In the genomic region with DNA sequence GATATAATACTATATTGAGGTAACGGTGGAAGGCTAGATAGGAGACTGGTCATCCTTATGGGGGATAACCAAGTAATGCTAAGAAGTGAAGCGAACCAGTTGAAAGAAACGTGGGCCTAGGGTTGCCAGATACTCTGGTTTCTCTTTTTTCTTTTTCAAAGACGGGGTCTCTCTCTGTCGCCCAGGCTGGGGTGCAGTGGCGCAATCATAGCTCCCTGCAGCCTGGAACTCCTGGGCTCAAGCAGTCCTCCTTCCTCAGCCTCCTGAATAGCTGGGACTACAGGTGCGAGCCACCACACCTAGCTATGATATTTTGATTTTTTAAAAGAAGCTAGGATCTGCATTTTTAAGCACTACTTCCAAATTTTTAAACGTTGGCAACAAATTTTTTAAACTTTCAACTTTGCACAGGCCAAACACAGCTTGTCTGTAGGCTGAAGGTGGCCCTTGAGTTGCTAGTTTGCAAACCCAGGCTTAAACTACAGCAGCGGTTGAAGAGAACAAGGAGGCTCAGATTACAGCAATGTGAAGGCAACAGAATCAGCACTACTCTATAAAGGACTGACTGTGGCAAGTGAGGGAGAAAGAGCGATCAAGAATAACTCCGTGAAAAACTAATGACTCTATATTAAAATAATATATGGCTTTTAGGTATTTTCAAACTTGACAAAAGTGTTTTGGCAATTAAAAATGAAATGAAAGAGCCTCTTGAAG, we compare ENCODE assay signal across 9 cellular contexts. TPM values are rescaled to one million over a fixed set of nuclear protein-coding genes. Genes with fewer than 3 reads are reported as not detected.
DNase-seq lines count a peak whose midpoint lies in the region; ATAC-seq and TF ChIP-seq lines count a peak whose summit lies in the region.
"Had no signal": no experiment of that assay in that cellular context is flagged by ENCODE, and none has a peak within 500 bp of the region (broad histone marks: within the 10 kb centered on the region; RNA-seq: fewer than 3 reads in every experiment).

No MANE protein-coding gene starts in this region.

- H3K4me3 ChIP-seq in WERI-Rb-1 (ENCODE audit: low read depth, low read length) (peak overlapping the region; percentile 71), iPS DF 6.9 (ENCODE audit: low read length) (peak overlapping the region; percentile 85; the same call in 1 of the 2 replicates)

- H3K4me3 Mint-ChIP-seq in stimulated activated naive B cell treated with anti-CD40 and anti-IgM and Interleukin-4, amounts not matched to agents 10 μg/mL and 1 μg/mL and 100 μg/mL, for 72 hours, result peak overlapping the region; percentile 88 to 98

- H3K4me1 ChIP-seq in iPS DF 6.9 (ENCODE audit: control insufficient read depth, insufficient read depth, low read length), result 0 out of 2 replicates have a peak, but pooled peaks cover 2% of the 10 kb centered on the region

- H3K27me3 ChIP-seq in WERI-Rb-1 (ENCODE audit: insufficient read depth, low read depth, severe bottlenecking) (no peaks in the 10 kb centered on the region), iPS DF 6.9 (ENCODE audit: control insufficient read depth, insufficient read depth, low read length) (no peaks in the 10 kb centered on the region)

- no peak overlapping the region for H3K27ac Mint-ChIP-seq in stimulated activated naive B cell treated with anti-CD40 and anti-IgM and Interleukin-4, amounts not matched to agents 10 μg/mL and 1 μg/mL and 100 μg/mL, for 72 hours

- peaks cover 20 to 45% of the 10 kb centered on the region in 2 donors for H3K4me1 Mint-ChIP-seq in stimulated activated naive B cell treated with anti-CD40 and anti-IgM and Interleukin-4, amounts not matched to agents 10 μg/mL and 1 μg/mL and 100 μg/mL, for 72 hours

- H3K9me3 Mint-ChIP-seq in stimulated activated naive B cell treated with anti-CD40 and anti-IgM and Interleukin-4, amounts not matched to agents 10 μg/mL and 1 μg/mL and 100 μg/mL, for 72 hours, result no peaks in the 10 kb centered on the region

- H3K36me3 ChIP-seq in WERI-Rb-1 (no peaks in the 10 kb centered on the region), iPS DF 6.9 (ENCODE audit: control insufficient read depth, insufficient read depth, low read length) (no peaks in the 10 kb centered on the region)

- no CpG with 5 or more reads among the region's 11 CpGs for WGBS in iPS DF 6.9 (ENCODE audit: insufficient coverage, insufficient read length)

- no peak overlapping the region for H3K27ac ChIP-seq in WERI-Rb-1
- H3K27ac ChIP-seq in iPS DF 6.9 (ENCODE audit: low read length), result no peak overlapping the region

- no peak for TF ChIP-seq CTCF in WERI-Rb-1 (IDR thresholded peaks at IDR 0.05; ENCODE audit: low read depth, low read length)

- no peak for ATAC-seq in stimulated activated naive B cell treated with anti-CD40 and anti-IgM and Interleukin-4, amounts not matched to agents 10 μg/mL and 1 μg/mL and 100 μg/mL, for 72 hours (replicated peaks)
- no peak for ATAC-seq in GM21619 (IDR thresholded peaks at IDR 0.05; ENCODE audit: unreplicated experiment)

- DNase-seq in NCI-H510A treated with DMSO at 0.1 percent for 48 hours (lab: John Stamatoyannopoulos, UW) (peak; percentile 33), NCI-H510A (lab: John Stamatoyannopoulos, UW) (no peak), WERI-Rb-1 (no peak), iPS DF 6.9 (ENCODE audit: low read depth, low spot score) (no peak), SK-N-DZ (ENCODE audit: low spot score) (no peak), DMS79 treated with DMSO at 0.1 percent for 48 hours (lab: John Stamatoyannopoulos, UW) (no peak)
- no peak for DNase-seq in stimulated activated naive B cell treated with anti-CD40 and anti-IgM and Interleukin-4, amounts not matched to agents 10 μg/mL and 1 μg/mL and 100 μg/mL, for 72 hours
- DNase-seq: 8988T had no signal

- peaks cover 20 to 33% of the 10 kb centered on the region in 2 donors for H3K36me3 Mint-ChIP-seq in stimulated activated naive B cell treated with anti-CD40 and anti-IgM and Interleukin-4, amounts not matched to agents 10 μg/mL and 1 μg/mL and 100 μg/mL, for 72 hours

- no peaks in the 10 kb centered on the region for H3K9me3 ChIP-seq in WERI-Rb-1 (ENCODE audit: severe bottlenecking)
- no peaks in the 10 kb centered on the region for H3K9me3 ChIP-seq in iPS DF 6.9 (ENCODE audit: control insufficient read depth, insufficient read depth, low read length)

- no peaks in the 10 kb centered on the region for H3K27me3 Mint-ChIP-seq in stimulated activated naive B cell treated with anti-CD40 and anti-IgM and Interleukin-4, amounts not matched to agents 10 μg/mL and 1 μg/mL and 100 μg/mL, for 72 hours

RNA-seq across cellular contexts. Expression of a gene that starts 1.2 kb away (rescaled TPM):
- polyA plus RNA-seq in SK-N-DZ (2014; cell fraction: cytosol; rRNA removed), result 11.3 and 12.7 TPM in 2 replicates
- polyA plus RNA-seq in SK-N-DZ (2014; cell fraction: nucleus; rRNA removed), result 14.2 and 22.1 TPM in 2 replicates

RNA-seq across cellular contexts. Expression of a gene that starts 11.8 kb away (rescaled TPM):
- 37.3 and 42.3 TPM in 2 replicates for polyA plus RNA-seq in SK-N-DZ (2014; cell fraction: cytosol; rRNA removed)
- polyA plus RNA-seq in SK-N-DZ (2014; cell fraction: nucleus; rRNA removed), result 27.8 and 37.0 TPM in 2 replicates

RNA-seq across cellular contexts. Expression of a gene that starts 53.1 kb away (rescaled TPM):
- polyA plus RNA-seq in SK-N-DZ (2014; cell fraction: cytosol; rRNA removed), result 23.5 and 25.5 TPM in 2 replicates
- polyA plus RNA-seq in SK-N-DZ (2014; cell fraction: nucleus; rRNA removed), result 33.4 and 53.4 TPM in 2 replicates
